Comparison of ENCODE assay signal across 9 cellular contexts in genomic region chr1:24928631-24929090, GRCh38. TPM values are rescaled to one million over a fixed set of nuclear protein-coding genes. Genes with fewer than 3 reads are reported as not detected.
DNase-seq lines count a peak whose midpoint lies in the region; ATAC-seq, FAIRE-seq and TF ChIP-seq lines count a peak whose summit lies in the region.
"Had no signal": no experiment of that assay in that cellular context is flagged by ENCODE, and none has a peak within 500 bp of the region (broad histone marks: within the 10 kb centered on the region; RNA-seq: fewer than 3 reads in every experiment).

No MANE protein-coding gene starts in this region.

- H3K4me2 ChIP-seq in A549 (peak overlapping the region; percentile 77), H9 (ENCODE audit: insufficient read depth, insufficient read length, low read length) (peak overlapping the region; percentile 16)

- no peak for TF ChIP-seq CTCF in A549 (IDR thresholded peaks at IDR 0.05)
- no peak for TF ChIP-seq CTCF in H9 (conservative IDR thresholded peaks at IDR 0.05)
- no peak for TF ChIP-seq CTCF in activated CD8-positive, alpha-beta T cell treated with anti-CD3 and anti-CD28 coated beads for 36 hours (IDR thresholded peaks at IDR 0.05)
- TF ChIP-seq CTCF in testis (IDR thresholded peaks at IDR 0.05) = no peak

- H3K27ac Mint-ChIP-seq in H9 = no peak overlapping the region
- peak overlapping the region; percentile 90 for H3K27ac Mint-ChIP-seq in activated CD8-positive, alpha-beta T cell treated with anti-CD3 and anti-CD28 coated beads for 36 hours

- no peak overlapping the region for H2BK15ac ChIP-seq in H9 (ENCODE audit: low read depth, low read length)

- H3K23me2 ChIP-seq in H9 (ENCODE audit: insufficient read length, low read depth, low read length, poor library complexity, severe bottlenecking) = peaks cover 22% of the 10 kb centered on the region

- H3K27me3 Mint-ChIP-seq in H9 (ENCODE audit: low read depth) = peaks cover 90% of the 10 kb centered on the region
- H3K27me3 Mint-ChIP-seq in activated CD8-positive, alpha-beta T cell treated with anti-CD3 and anti-CD28 coated beads for 36 hours = no peaks in the 10 kb centered on the region

- H3K9me3 ChIP-seq in A549 = no peaks in the 10 kb centered on the region
- H3K9me3 ChIP-seq in H9 (ENCODE audit: control insufficient read depth, low read depth, low read length) = no peaks in the 10 kb centered on the region
- H3K9me3 ChIP-seq in iPS-18a (ENCODE audit: control insufficient read depth, low read depth, low read length) = no peaks in the 10 kb centered on the region
- no peaks in the 10 kb centered on the region for H3K9me3 ChIP-seq in testis

- intact Hi-C loops in activated CD8-positive, alpha-beta T cell treated with anti-CD3 and anti-CD28 coated beads for 36 hours (cut with micrococcal nuclease) = loop anchor here (10.0 kb wide), 1 partner anchor 106 kb away; no protein-coding TSS in a partner anchor
- intact Hi-C loops in testis (cut with DNase I; ENCODE audit: low total_unique reads) = no loop called here

- no peak for TF ChIP-seq RAD21 in A549 (conservative IDR thresholded peaks at IDR 0.05 in 1 of 2, IDR thresholded peaks at IDR 0.05 in 1 of 2)

- no peak overlapping the region for H3K56ac ChIP-seq in H9 (ENCODE audit: insufficient read length, low read depth, low read length)

- H3K79me2 ChIP-seq in H9 (ENCODE audit: insufficient read depth, low read length) = no peaks in the 10 kb centered on the region

- no peak overlapping the region for H2AK5ac ChIP-seq in H9 (ENCODE audit: insufficient read length, low read length)

- H3K36me3 ChIP-seq in iPS-18a (ENCODE audit: control insufficient read depth, low read depth, low read length) (no peaks in the 10 kb centered on the region), testis (ENCODE audit: low read depth, missing control alignments) (no peaks in the 10 kb centered on the region)
- H3K36me3 ChIP-seq: cardiac muscle cell had no signal

- H2BK12ac ChIP-seq in H9 (ENCODE audit: insufficient read length, low read depth, low read length) = no peak overlapping the region

- no peak overlapping the region for H2AFZ ChIP-seq in H9 (ENCODE audit: low read length)

- no peaks in the 10 kb centered on the region for H3K36me3 Mint-ChIP-seq in H9 (ENCODE audit: insufficient read depth in 1 of 3, low read depth in 3 of 3)
- H3K36me3 Mint-ChIP-seq in activated CD8-positive, alpha-beta T cell treated with anti-CD3 and anti-CD28 coated beads for 36 hours (ENCODE audit: low read depth) = peaks cover 79% of the 10 kb centered on the region

- CTCF ChIA-PET in A549 (lab: Yijun Ruan, JAX) = interaction anchor here (1.2 to 10.6 kb wide), 3 partner anchors 19 to 276 kb away, joined by 4 to 79 read pairs (median 6); no protein-coding TSS in a partner anchor
- CTCF ChIA-PET in activated CD8-positive, alpha-beta T cell treated with anti-CD3 and anti-CD28 coated beads for 36 hours (lab: Charles Lee) = interaction anchor here (1.4 to 8.8 kb wide), 7 partner anchors 13 to 221 kb away, joined by 3 to 53 read pairs (median 17); no protein-coding TSS in a partner anchor

- no peak overlapping the region for H3T11ph ChIP-seq in H9 (ENCODE audit: low read length)

- 75% methylated on average over 23 of the region's 24 CpGs for WGBS in A549 (ENCODE audit: missing lambda C conversion rate)
- no CpG with 5 or more reads among the region's 24 CpGs for WGBS in H9 (ENCODE audit: extremely low coverage, insufficient read length, low lambda C conversion rate)
- WGBS in testis, 2 donors = 5 to 7% methylated on average over 18 to 24 of the region's 24 CpGs

- H3K27me3 ChIP-seq in H9 (ENCODE audit: insufficient read depth, low read length) (peaks cover 65% of the 10 kb centered on the region), iPS-18a (ENCODE audit: control insufficient read depth, insufficient read depth, low read length) (peaks cover 91% of the 10 kb centered on the region), testis (no peaks in the 10 kb centered on the region)

- H3K4me3 ChIP-seq in A549 (peak overlapping the region; percentile 52), iPS-18a (ENCODE audit: low read length) (peak overlapping the region; percentile 33), testis (peak overlapping the region; percentile 29 to 49)
- H3K4me3 ChIP-seq: cardiac muscle cell had no signal

- no peak for DNase-seq in A549 (ENCODE audit: low read depth in 1 of 2, low spot score in 1 of 2)
- DNase-seq in H9 = no peak
- peak; percentile 67 for DNase-seq in activated CD8-positive, alpha-beta T cell treated with anti-CD3 and anti-CD28 coated beads for 36 hours
- DNase-seq in testis = no peak
- DNase-seq in NK-92 treated with Interleukin-12 subunit alpha and Interleukin-12 subunit beta, amount 100 ng/mL, for 24 hours (lab: John Stamatoyannopoulos, UW) = no peak
- DNase-seq in DMS 273 (lab: John Stamatoyannopoulos, UW; ENCODE audit: unreplicated experiment) = no peak

- no peaks in the 10 kb centered on the region for H4K20me1 ChIP-seq in H9 (ENCODE audit: control insufficient read depth, insufficient read depth, insufficient read length)

- no peak overlapping the region for H4K91ac ChIP-seq in H9 (ENCODE audit: insufficient read length, low read depth, low read length)

- peaks cover 2 to 3% of the 10 kb centered on the region in 2 experiments; a peak in 3 of 5 replicates for H3K9me3 Mint-ChIP-seq in H9
- no peaks in the 10 kb centered on the region for H3K9me3 Mint-ChIP-seq in activated CD8-positive, alpha-beta T cell treated with anti-CD3 and anti-CD28 coated beads for 36 hours

- no peak for TF ChIP-seq EP300 in A549 (IDR thresholded peaks at IDR 0.05)

- no peak for FAIRE-seq in A549 (lab: Jason Lieb, UNC)

- no peak overlapping the region for H3K9ac ChIP-seq in H9 (ENCODE audit: extremely low read depth, insufficient read length, low read length)
- no peak overlapping the region for H3K9ac ChIP-seq in iPS-18a (ENCODE audit: low read length)

- H3K79me1 ChIP-seq in H9 (ENCODE audit: insufficient read depth, low read depth, low read length, poor library complexity, severe bottlenecking) = no peaks in the 10 kb centered on the region

- no peak overlapping the region for H3K23ac ChIP-seq in H9 (ENCODE audit: insufficient read length, low read depth, low read length)

- H3K4me1 ChIP-seq in A549 (peaks cover 3% of the 10 kb centered on the region; the same call in 1 of the 3 replicates), H9 (ENCODE audit: insufficient read depth, low read length) (peaks cover 4% of the 10 kb centered on the region; the same call in 1 of the 2 replicates), iPS-18a (ENCODE audit: control insufficient read depth, low read depth, low read length) (peaks cover 44% of the 10 kb centered on the region), testis (peaks cover 3% of the 10 kb centered on the region)

- no peak overlapping the region for H2BK120ac ChIP-seq in H9 (ENCODE audit: low read depth, low read length, poor library complexity, severe bottlenecking)

- peak overlapping the region in 1 of 2 experiments; percentile 88; a peak in 3 of 6 replicates for H3K27ac ChIP-seq in A549
- no peak overlapping the region for H3K27ac ChIP-seq in H9 (ENCODE audit: insufficient read length, low read depth, low read length)
- H3K27ac ChIP-seq in iPS-18a (ENCODE audit: low read length) = no peak overlapping the region
- H3K27ac ChIP-seq in testis = no peak overlapping the region
- H3K27ac ChIP-seq: cardiac muscle cell had no signal

- no peak overlapping the region for H4K8ac ChIP-seq in H9 (replicated peaks; ENCODE audit: insufficient read length, low read depth, low read length)

- H3K4me3 Mint-ChIP-seq in H9 = peak overlapping the region; percentile 48 to 79
- H3K4me3 Mint-ChIP-seq in activated CD8-positive, alpha-beta T cell treated with anti-CD3 and anti-CD28 coated beads for 36 hours = peak overlapping the region; percentile 96

- no peak overlapping the region for H3K4ac ChIP-seq in H9 (ENCODE audit: low read depth, low read length)

- no peak for ATAC-seq in A549
- no peak for ATAC-seq in activated CD8-positive, alpha-beta T cell treated with anti-CD3 and anti-CD28 coated beads for 36 hours
- ATAC-seq in HG03039 (IDR thresholded peaks at IDR 0.05; ENCODE audit: unreplicated experiment) = no peak

- POLR2A ChIA-PET in A549 (lab: Yijun Ruan, JAX) = no interaction called here
- POLR2A ChIA-PET in activated CD8-positive, alpha-beta T cell treated with anti-CD3 and anti-CD28 coated beads for 36 hours (lab: Charles Lee) = interaction anchor here (0.8 to 10.8 kb wide), 19 partner anchors 8 to 969 kb away, joined by 3 to 122 read pairs (median 5); partner anchors contain the start of gene PNRC2

- H2BK20ac ChIP-seq in H9 (ENCODE audit: low read depth, low read length, poor library complexity, severe bottlenecking) = no peak overlapping the region

- H3K4me1 Mint-ChIP-seq in H9 = peaks cover 38 to 64% of the 10 kb centered on the region in 2 experiments
- H3K4me1 Mint-ChIP-seq in activated CD8-positive, alpha-beta T cell treated with anti-CD3 and anti-CD28 coated beads for 36 hours (ENCODE audit: low read depth) = peaks cover 61% of the 10 kb centered on the region

- no peak overlapping the region for H3K14ac ChIP-seq in H9 (ENCODE audit: insufficient read depth, low read length)

- H2BK5ac ChIP-seq in H9 (ENCODE audit: insufficient read length, low read length) = no peak overlapping the region

- H3K18ac ChIP-seq in H9 (ENCODE audit: insufficient read length, low read depth, low read length) = no peak overlapping the region

- TF ChIP-seq POLR2A in A549 (IDR thresholded peaks at IDR 0.05; ENCODE audit: low read length) = no peak
- no peak for TF ChIP-seq POLR2A in testis (IDR thresholded peaks at IDR 0.05)

- no peak overlapping the region for H4K5ac ChIP-seq in H9 (ENCODE audit: insufficient read length, low read depth, low read length)

TF ChIP-seq in A549, 52 proteins besides CTCF, POLR2A, EP300 and RAD21:
- TF ChIP-seq NPAS2 (CRISPR knock-in tag; IDR thresholded peaks at IDR 0.05; ENCODE audit: borderline replicate concordance) = no peak
- no peak for TF ChIP-seq CHD4 (IDR thresholded peaks at IDR 0.05; ENCODE audit: borderline replicate concordance)
- TF ChIP-seq SMC3 (IDR thresholded peaks at IDR 0.05) = no peak
- TF ChIP-seq FOSB (CRISPR knock-in tag; IDR thresholded peaks at IDR 0.05) = no peak
- no peak for TF ChIP-seq KDM5A (IDR thresholded peaks at IDR 0.05)

RNA-seq across cellular contexts. Expression of gene RUNX3, which starts 1.4 kb away (rescaled TPM):
- polyA plus RNA-seq in A549 (2011; rRNA removed) = 1.4 and 2.6 TPM in 2 replicates
- 2.7 and 4.9 TPM in 2 replicates for polyA plus RNA-seq in A549 (2012; cell fraction: cytosol; rRNA removed)
- 2.6 and 3.6 TPM in 2 replicates for polyA plus RNA-seq in A549 (2012; cell fraction: nucleus; rRNA removed)
- 3.2 to 4.0 TPM (median 3.7 TPM) in 3 replicates for polyA plus RNA-seq in A549 (2017; fragmentation: RNase III; extraction: RNeasy Plus Mini Kit Qiagen cat#74134 plus additional on column Dnase treatment)
- 0.95 and 5.9 TPM in 2 replicates for polyA minus RNA-seq in A549 (2011; rRNA and poly(A)+ RNA removed)
- total RNA-seq in H9 (2021) = 0.33 and 0.35 TPM in 2 replicates
- total RNA-seq in activated CD8-positive, alpha-beta T cell treated with anti-CD3 and anti-CD28 coated beads for 36 hours = 100 to 1,000 TPM; 180 to 183 TPM
- total RNA-seq in testis = 1 to 10 TPM; 5.7 to 6.4 TPM
- polyA plus RNA-seq in testis (ENCODE audit: insufficient read depth, low read depth, low replicate concordance) = 5.1 TPM
- total RNA-seq: cardiac muscle cell had no signal
- polyA plus RNA-seq: cardiac muscle cell had no signal

Comparison
In these comparisons a context has a peak if more than half of its experiments do, and no peak if none do; other contexts are left out.
1. RNA of gene RUNX3, which starts 1.4 kb away (total RNA-seq): 180 to 183 TPM in activated CD8-positive, alpha-beta T cell treated with anti-CD3 and anti-CD28 coated beads for 36 hours; 5.7 to 6.4 TPM in testis and 0.33 to 0.35 TPM in H9; every median in the first group is over 10 times any median in the second.
2. Peak in every context shown above with its lines, with median percentiles within 50 percentile points of each other: H3K4me3 ChIP-seq.